12 cellular contexts compared by ENCODE assay signal in genomic region chr10:23338155-23338828, GRCh38. TPM values are rescaled to one million over a fixed set of nuclear protein-coding genes. Genes with fewer than 3 reads are reported as not detected.
DNase-seq lines count a peak whose midpoint lies in the region; ATAC-seq and TF ChIP-seq lines count a peak whose summit lies in the region.
"Had no signal": no experiment of that assay in that cellular context is flagged by ENCODE, and none has a peak within 500 bp of the region (broad histone marks: within the 10 kb centered on the region; RNA-seq: fewer than 3 reads in every experiment).

No MANE protein-coding gene starts in this region.

- H3K9me3 ChIP-seq in esophagus muscularis mucosa = no peaks in the 10 kb centered on the region

- no peak for TF ChIP-seq CTCF in esophagus muscularis mucosa (IDR thresholded peaks at IDR 0.05)
- TF ChIP-seq CTCF in retinal pigment epithelial cell (conservative IDR thresholded peaks at IDR 0.05; ENCODE audit: low read depth, low read length) = peak; percentile 26
- TF ChIP-seq CTCF in GM13976 (IDR thresholded peaks at IDR 0.05; ENCODE audit: borderline replicate concordance, control extremely low read depth, extremely low read depth, insufficient read depth, missing control alignments) = no peak

- in situ Hi-C loops in GM13976 (cut with MboI; ENCODE audit: low sequenced_read_pairs, unreplicated experiment) = no loop called here

- DNase-seq in SIG-M5 treated with dmso at 0.1 percent for 504 hours (lab: John Stamatoyannopoulos, UW; ENCODE audit: unreplicated experiment) (peak; percentile 13), SIG-M5 (lab: John Stamatoyannopoulos, UW) (no peak), NCI-H226 (peak; percentile 85), esophagus muscularis mucosa (ENCODE audit: extremely low spot score) (peak; percentile 86), retinal pigment epithelial cell (ENCODE audit: low read depth) (no peak), GM13976 (ENCODE audit: low spot score) (no peak)
- no peak for DNase-seq in NK-92 treated with Interleukin-12 subunit alpha and Interleukin-12 subunit beta, amount 100 ng/mL, for 24 hours (lab: John Stamatoyannopoulos, UW)
- DNase-seq: activated CD4-positive, alpha-beta T cell treated with anti-CD3 and anti-CD28 coated beads, Interleukin-2, amount 10 ng/mL, durations not matched to agents 7 days and 5 days; kidney; NCI-H1417 treated with DMSO at 0.1 percent for 48 hours had no signal

- H3K4me3 ChIP-seq in esophagus muscularis mucosa = no peak overlapping the region
- H3K4me3 ChIP-seq in retinal pigment epithelial cell (ENCODE audit: low read length) = no peak overlapping the region

- WGBS in esophagus muscularis mucosa = 80% methylated on average over 11 of the region's 11 CpGs

- ATAC-seq in GM21786 (IDR thresholded peaks at IDR 0.05; ENCODE audit: unreplicated experiment) = no peak

- no peak for TF ChIP-seq POLR2A in esophagus muscularis mucosa (IDR thresholded peaks at IDR 0.05; ENCODE audit: low read depth)

- intact Hi-C loops in esophagus muscularis mucosa (cut with DNase I) = no loop called here

- H3K27me3 ChIP-seq in esophagus muscularis mucosa = peaks cover 0 to 2% (median 0%) of the 10 kb centered on the region in 4 donors

- no peaks in the 10 kb centered on the region for H3K36me3 ChIP-seq in esophagus muscularis mucosa

- H3K27ac ChIP-seq in esophagus muscularis mucosa (replicated peaks in 1 of 4) = no peak overlapping the region

- H3K4me1 ChIP-seq in esophagus muscularis mucosa = peaks cover 0 to 5% (median 2%) of the 10 kb centered on the region in 4 donors

- no peak for TF ChIP-seq EP300 in esophagus muscularis mucosa (IDR thresholded peaks at IDR 0.05)

RNA-seq across cellular contexts. Expression of gene C10orf67, which starts 6.3 kb away (rescaled TPM):
- total RNA-seq in esophagus muscularis mucosa = not detected
- total RNA-seq: osteocyte had no signal

Comparison
In these comparisons a context has a peak if more than half of its experiments do, and no peak if none do; other contexts are left out.
1. DNase-seq: peak in SIG-M5 treated with dmso at 0.1 percent for 504 hours (single experiment), NCI-H226 (single experiment) and esophagus muscularis mucosa (single experiment); none in SIG-M5 (single experiment), retinal pigment epithelial cell (single experiment), GM13976 (single experiment) and NK-92 treated with Interleukin-12 subunit alpha and Interleukin-12 subunit beta, amount 100 ng/mL, for 24 hours (single experiment).